ENCODE assay signal across 1 cellular context in genomic region chr3:11803977-11804903, GRCh38.
TF ChIP-seq lines count a peak whose summit lies in the region.

No MANE protein-coding gene starts in this region.

TF ChIP-seq in GM12878, 131 proteins besides CTCF, POLR2A, EP300 and RAD21 (continued from another document):
- TF ChIP-seq IRF5 (IDR thresholded peaks at IDR 0.05; ENCODE audit: borderline replicate concordance) = no peak
